In genomic region chr11:380095-380480, GRCh38 we compare ENCODE assay signal across 19 cellular contexts. TPM values are rescaled to one million over a fixed set of nuclear protein-coding genes. Genes with fewer than 3 reads are reported as not detected.
DNase-seq lines count a peak whose midpoint lies in the region; ATAC-seq, FAIRE-seq and TF ChIP-seq lines count a peak whose summit lies in the region.
"Had no signal": no experiment of that assay in that cellular context is flagged by ENCODE, and none has a peak within 500 bp of the region (broad histone marks: within the 10 kb centered on the region; RNA-seq: fewer than 3 reads in every experiment).

No MANE protein-coding gene starts in this region.

- CTCF ChIA-PET in K562 (lab: Yijun Ruan, JAX; ENCODE audit: low intra/inter-chr PET ratio) = no interaction called here

- TF ChIP-seq EP300 in K562 (IDR thresholded peaks at IDR 0.05; ENCODE audit: low read length) = no peak

- no peak overlapping the region for H3K4me2 ChIP-seq in K562 (ENCODE audit: insufficient read depth, low read length)
- H3K4me2 ChIP-seq in osteoblast (ENCODE audit: insufficient read depth, low read length) = no peak overlapping the region

- H3K9me3 ChIP-seq in right cardiac atrium (ENCODE audit: control insufficient read depth, low read length) = no peaks in the 10 kb centered on the region
- H3K9me3 ChIP-seq in K562 (replicated peaks; ENCODE audit: control insufficient read depth, insufficient read depth, low read depth, low read length) = peaks cover 2% of the 10 kb centered on the region; the same call in 1 of the 2 replicates
- H3K9me3 ChIP-seq in osteoblast (ENCODE audit: low read depth, low read length) = no peaks in the 10 kb centered on the region

- no peak overlapping the region for H2AFZ ChIP-seq in K562 (ENCODE audit: low read depth, low read length)
- no peak overlapping the region for H2AFZ ChIP-seq in osteoblast (ENCODE audit: low read length)

- H3K36me3 ChIP-seq in K562 (ENCODE audit: control insufficient read depth, insufficient read depth, low read length) = peaks cover 31% of the 10 kb centered on the region; the same call in 2 of the 3 replicates
- no peaks in the 10 kb centered on the region for H3K36me3 ChIP-seq in osteoblast (ENCODE audit: insufficient read depth, low read length)

- no TSS peak for BruUV-seq in K562 (replicated peaks; lab: Mats Ljungman, UMichigan)

- H3K27ac ChIP-seq in right cardiac atrium (ENCODE audit: low read length) (no peak overlapping the region), K562 (ENCODE audit: extremely low read depth, low read depth, low read length) (no peak overlapping the region), osteoblast (ENCODE audit: low read depth, low read length) (no peak overlapping the region)

- H3K27me3 ChIP-seq in right cardiac atrium (ENCODE audit: control insufficient read depth, insufficient read depth) = no peaks in the 10 kb centered on the region
- H3K27me3 ChIP-seq in K562 (ENCODE audit: control insufficient read depth in 2 of 2, insufficient read depth in 2 of 2, low read length in 2 of 2) = no peaks in the 10 kb centered on the region
- H3K27me3 ChIP-seq in osteoblast (ENCODE audit: insufficient read depth, low read length) = no peaks in the 10 kb centered on the region

- TF ChIP-seq CTCF in K562 (IDR thresholded peaks at IDR 0.05 in 2 of 3, conservative IDR thresholded peaks at IDR 0.05 in 1 of 3; ENCODE audit: insufficient read depth in 2 of 3, low read depth in 1 of 3, low read length in 3 of 3) (no peak), osteoblast (IDR thresholded peaks at IDR 0.05; ENCODE audit: extremely low read depth, low read depth, low read length) (no peak)

- no peak for TF ChIP-seq RAD21 in K562 (CRISPR knock-in tag; conservative IDR thresholded peaks at IDR 0.05 in 1 of 2, IDR thresholded peaks at IDR 0.05 in 1 of 2)

- in situ Hi-C loops in K562 (cut with MboI) = no loop called here

- 94% methylated on average over 35 of the region's 35 CpGs for WGBS in right cardiac atrium
- 100% methylated on average over 9 of the region's 35 CpGs for WGBS in K562 (ENCODE audit: insufficient coverage, low coverage, missing lambda C conversion rate)

- FAIRE-seq in K562 (lab: Jason Lieb, UNC) = no peak
- FAIRE-seq: GM12891, GM18507, H54 had no signal

- H3K9ac ChIP-seq in K562 (ENCODE audit: insufficient read depth in 1 of 2, low read depth in 2 of 2, low read length in 2 of 2) = no peak overlapping the region

- H4K20me1 ChIP-seq in K562 (replicated peaks; ENCODE audit: control insufficient read depth, insufficient read depth, low read length) = no peaks in the 10 kb centered on the region
- no peaks in the 10 kb centered on the region for H4K20me1 ChIP-seq in osteoblast (ENCODE audit: insufficient read depth, low read length)

- ATAC-seq in right cardiac atrium (no peak), left cardiac atrium (no peak), K562 (no peak), GM21723 (IDR thresholded peaks at IDR 0.05; ENCODE audit: unreplicated experiment) (no peak)

- no peaks in the 10 kb centered on the region for H3K79me2 ChIP-seq in K562 (ENCODE audit: control insufficient read depth, insufficient read depth, low read length)
- no peaks in the 10 kb centered on the region for H3K79me2 ChIP-seq in osteoblast (ENCODE audit: insufficient read depth, low read length)

- H3K4me1 ChIP-seq in right cardiac atrium (ENCODE audit: control insufficient read depth, insufficient read depth, low read length) (no peaks in the 10 kb centered on the region), K562 (replicated peaks in 1 of 2; ENCODE audit: control insufficient read depth in 2 of 2, insufficient read depth in 2 of 2, low read length in 2 of 2) (peaks cover 0 to 31% of the 10 kb centered on the region in 2 experiments; a peak in 2 of 5 replicates), osteoblast (ENCODE audit: insufficient read depth, low read length) (no peaks in the 10 kb centered on the region)

- intact Hi-C loops in right cardiac atrium (cut with DNase I) (no loop called here), left cardiac atrium (cut with DNase I) (no loop called here), K562 (cut with micrococcal nuclease) (no loop called here)

- DNase-seq in right cardiac atrium = peak in 2 of 3 donors; percentile 46 to 64
- no peak for DNase-seq in left cardiac atrium
- DNase-seq in K562 (ENCODE audit: extremely low read depth in 1 of 4, low spot score in 3 of 4) = no peak
- DNase-seq in osteoblast (ENCODE audit: insufficient read length, low spot score, missing footprints) = peak; percentile 75
- no peak for DNase-seq in NCI-H2227 (lab: John Stamatoyannopoulos, UW; ENCODE audit: unreplicated experiment)
- DNase-seq: C1 segment of cervical spinal cord, Calu3, COR-L47, DMS53, DMS79 treated with DMSO at 0.1 percent for 48 hours, GF-D8, GOT3, HCEC 1CT had no signal

- H3K4me3 ChIP-seq in right cardiac atrium (ENCODE audit: low read length) (no peak overlapping the region), K562 (no peak overlapping the region), osteoblast (ENCODE audit: insufficient read depth, low read length) (no peak overlapping the region)

- POLR2A ChIA-PET in K562 (lab: Yijun Ruan, JAX) = no interaction called here

- H3K9me1 ChIP-seq in K562 (ENCODE audit: control insufficient read depth, insufficient read depth, low read length) = no peaks in the 10 kb centered on the region

- TF ChIP-seq POLR2A in K562 (conservative IDR thresholded peaks at IDR 0.05) = no peak

RNA-seq across cellular contexts. Expression of gene B4GALNT4, which starts 10.8 kb away (rescaled TPM):
- total RNA-seq in right cardiac atrium (1 to 10 TPM; 1.0 to 1.6 (median 1.3) TPM), left cardiac atrium (1 to 10 TPM; 2.1 to 2.4 TPM), K562 (2014; rRNA removed) (22.7 and 26.2 TPM in 2 replicates), K562 (2014; rRNA removed; fragmentation: Illumina TruSeq; extraction: Trizol) (2.1 and 2.5 TPM in 2 replicates), K562 (2015; rRNA removed; fragmentation: Illumina TruSeq; extraction: Trizol) (7.6 and 9.7 TPM in 2 replicates), K562 (2021) (33.6 and 37.1 TPM in 2 replicates), osteoblast (0.88 and 2.2 TPM in 2 replicates)
- polyA plus RNA-seq in right cardiac atrium (2.5 TPM), K562 (2011; rRNA removed) (14.0 and 22.7 TPM in 2 replicates), K562 (2014; fragmentation: Illumina TruSeq; extraction: Trizol) (4.5 and 10.9 TPM in 2 replicates), K562 (2014; fragmentation: Nextera tagmentation; extraction: Ambion mirVana) (under 1 TPM in 1 of 2 experiments, not detected in 1; 0.20 TPM), K562 (2014; rRNA removed) (30.0 and 32.0 TPM in 2 replicates)
- 45.4 and 151 TPM in 2 replicates for total RNA-seq in K562 (2011; cell fraction: chromatin; rRNA removed; ENCODE audit: low replicate concordance)
- total RNA-seq in K562 (2011; cell fraction: nucleolus; rRNA removed) = 117 and 141 TPM in 2 replicates
- 54.9 and 57.5 TPM in 2 replicates for total RNA-seq in K562 (2011; cell fraction: nucleoplasm; rRNA removed)
- polyA plus RNA-seq in K562 (2011; cell fraction: cytosol; rRNA removed) = 20.4 and 42.5 TPM in 2 replicates
- polyA plus RNA-seq in K562 (2011; cell fraction: nucleus; rRNA removed) = 174 and 271 TPM in 2 replicates
- polyA plus RNA-seq in K562 (2012) = 17.2 and 19.0 TPM in 2 replicates
- polyA minus RNA-seq in K562 (2011; rRNA and poly(A)+ RNA removed) = 2.1 and 3.3 TPM in 2 replicates
- 8.1 and 9.7 TPM in 2 replicates for polyA minus RNA-seq in K562 (2011; cell fraction: cytosol; rRNA and poly(A)+ RNA removed)
- polyA minus RNA-seq in K562 (2011; cell fraction: nucleus; rRNA and poly(A)+ RNA removed) = 23.6 and 27.2 TPM in 2 replicates
- polyA plus RNA-seq: CD4-positive, alpha-beta memory T cell had no signal

RNA-seq across cellular contexts. Expression of gene PKP3, which starts 13.9 kb away (rescaled TPM):
- under 1 TPM; 0.26 to 0.88 (median 0.63) TPM for total RNA-seq in right cardiac atrium
- polyA plus RNA-seq in right cardiac atrium = 0.36 TPM
- total RNA-seq in left cardiac atrium = under 1 TPM; 0.52 to 0.68 TPM
- total RNA-seq in K562 (2011; cell fraction: chromatin; rRNA removed; ENCODE audit: low replicate concordance) = 29.8 and 101 TPM in 2 replicates
- 77.2 and 90.9 TPM in 2 replicates for total RNA-seq in K562 (2011; cell fraction: nucleolus; rRNA removed)
- 38.5 and 42.2 TPM in 2 replicates for total RNA-seq in K562 (2011; cell fraction: nucleoplasm; rRNA removed)
- 99.7 and 122 TPM in 2 replicates for total RNA-seq in K562 (2014; rRNA removed)
- total RNA-seq in K562 (2014; rRNA removed; fragmentation: Illumina TruSeq; extraction: Trizol) = 11.2 and 14.9 TPM in 2 replicates
- total RNA-seq in K562 (2015; rRNA removed; fragmentation: Illumina TruSeq; extraction: Trizol) = 30.7 and 36.6 TPM in 2 replicates
- 102 and 110 TPM in 2 replicates for total RNA-seq in K562 (2021)
- 45.4 and 47.8 TPM in 2 replicates for polyA plus RNA-seq in K562 (2011; rRNA removed)
- 40.1 and 126 TPM in 2 replicates for polyA plus RNA-seq in K562 (2011; cell fraction: cytosol; rRNA removed)
- polyA plus RNA-seq in K562 (2011; cell fraction: nucleus; rRNA removed) = 77.2 and 108 TPM in 2 replicates
- 49.0 and 59.2 TPM in 2 replicates for polyA plus RNA-seq in K562 (2012)
- polyA plus RNA-seq in K562 (2014; fragmentation: Illumina TruSeq; extraction: Trizol) = 26.9 and 39.7 TPM in 2 replicates
- under 1 TPM; 0.11 to 0.45 TPM for polyA plus RNA-seq in K562 (2014; fragmentation: Nextera tagmentation; extraction: Ambion mirVana)
- polyA plus RNA-seq in K562 (2014; rRNA removed) = 73.9 and 78.9 TPM in 2 replicates
- polyA minus RNA-seq in K562 (2011; rRNA and poly(A)+ RNA removed) = 8.3 and 21.7 TPM in 2 replicates
- polyA minus RNA-seq in K562 (2011; cell fraction: cytosol; rRNA and poly(A)+ RNA removed) = 71.3 and 72.2 TPM in 2 replicates
- 28.1 and 30.5 TPM in 2 replicates for polyA minus RNA-seq in K562 (2011; cell fraction: nucleus; rRNA and poly(A)+ RNA removed)
- total RNA-seq in osteoblast = 0.88 and 2.5 TPM in 2 replicates
- total RNA-seq: A673; CD4-positive, alpha-beta memory T cell had no signal

RNA-seq across cellular contexts. Expression of gene SIGIRR, which starts 34.7 kb away (rescaled TPM):
- total RNA-seq in right cardiac atrium = 10 to 100 TPM; 28.6 to 42.4 (median 35.1) TPM
- polyA plus RNA-seq in right cardiac atrium = 61.8 TPM
- total RNA-seq in left cardiac atrium = 10 to 100 TPM; 35.4 to 36.7 TPM
- 8.7 and 27.6 TPM in 2 replicates for total RNA-seq in K562 (2011; cell fraction: chromatin; rRNA removed; ENCODE audit: low replicate concordance)
- total RNA-seq in K562 (2011; cell fraction: nucleolus; rRNA removed) = 50.7 and 50.9 TPM in 2 replicates
- total RNA-seq in K562 (2011; cell fraction: nucleoplasm; rRNA removed) = 15.8 and 24.1 TPM in 2 replicates
- total RNA-seq in K562 (2014; rRNA removed) = 109 and 114 TPM in 2 replicates
- 6.0 and 7.2 TPM in 2 replicates for total RNA-seq in K562 (2014; rRNA removed; fragmentation: Illumina TruSeq; extraction: Trizol)
- total RNA-seq in K562 (2015; rRNA removed; fragmentation: Illumina TruSeq; extraction: Trizol) = 50.6 and 51.6 TPM in 2 replicates
- total RNA-seq in K562 (2021) = 83.1 and 93.8 TPM in 2 replicates
- polyA plus RNA-seq in K562 (2011; rRNA removed) = 22.5 and 25.0 TPM in 2 replicates
- polyA plus RNA-seq in K562 (2011; cell fraction: cytosol; rRNA removed) = 41.4 and 135 TPM in 2 replicates
- 81.1 and 118 TPM in 2 replicates for polyA plus RNA-seq in K562 (2011; cell fraction: nucleus; rRNA removed)
- 55.3 and 81.1 TPM in 2 replicates for polyA plus RNA-seq in K562 (2012)
- 14.8 and 46.2 TPM in 2 replicates for polyA plus RNA-seq in K562 (2014; fragmentation: Illumina TruSeq; extraction: Trizol)
- polyA plus RNA-seq in K562 (2014; fragmentation: Nextera tagmentation; extraction: Ambion mirVana) = 10 to 100 TPM in 1 of 2 experiments, 1 to 10 TPM in 1; 6.3 to 13.3 TPM
- polyA plus RNA-seq in K562 (2014; rRNA removed) = 92.4 and 133 TPM in 2 replicates
- polyA minus RNA-seq in K562 (2011; rRNA and poly(A)+ RNA removed) = 1.1 and 2.3 TPM in 2 replicates
- 12.4 and 13.7 TPM in 2 replicates for polyA minus RNA-seq in K562 (2011; cell fraction: cytosol; rRNA and poly(A)+ RNA removed)
- polyA minus RNA-seq in K562 (2011; cell fraction: nucleus; rRNA and poly(A)+ RNA removed) = 11.0 and 11.7 TPM in 2 replicates
- total RNA-seq in osteoblast = 10.9 and 14.5 TPM in 2 replicates

RNA-seq across cellular contexts. Expression of gene IFITM3, which starts 59.4 kb away (rescaled TPM):
- 100 to 1,000 TPM; 263 to 569 (median 519) TPM for total RNA-seq in right cardiac atrium
- 749 TPM for polyA plus RNA-seq in right cardiac atrium
- total RNA-seq in left cardiac atrium = 100 to 1,000 TPM; 669 to 779 TPM
- total RNA-seq in K562 (2011; cell fraction: chromatin; rRNA removed; ENCODE audit: low replicate concordance) = 6.0 and 26.3 TPM in 2 replicates
- 38.8 and 53.5 TPM in 2 replicates for total RNA-seq in K562 (2011; cell fraction: nucleolus; rRNA removed)
- 31.1 and 36.4 TPM in 2 replicates for total RNA-seq in K562 (2011; cell fraction: nucleoplasm; rRNA removed)
- total RNA-seq in K562 (2014; rRNA removed) = 49.6 and 70.6 TPM in 2 replicates
- 41.0 and 51.5 TPM in 2 replicates for total RNA-seq in K562 (2014; rRNA removed; fragmentation: Illumina TruSeq; extraction: Trizol)
- 155 and 161 TPM in 2 replicates for total RNA-seq in K562 (2015; rRNA removed; fragmentation: Illumina TruSeq; extraction: Trizol)
- total RNA-seq in K562 (2021) = 163 and 164 TPM in 2 replicates
- polyA plus RNA-seq in K562 (2011; rRNA removed) = 22.7 and 77.6 TPM in 2 replicates
- 128 TPM in 2 replicates for polyA plus RNA-seq in K562 (2011; cell fraction: cytosol; rRNA removed)
- polyA plus RNA-seq in K562 (2011; cell fraction: nucleus; rRNA removed) = 28.0 and 34.2 TPM in 2 replicates
- polyA plus RNA-seq in K562 (2012) = 478 and 481 TPM in 2 replicates
- 242 and 297 TPM in 2 replicates for polyA plus RNA-seq in K562 (2014; fragmentation: Illumina TruSeq; extraction: Trizol)
- 100 to 1,000 TPM; 452 to 461 TPM for polyA plus RNA-seq in K562 (2014; fragmentation: Nextera tagmentation; extraction: Ambion mirVana)
- polyA plus RNA-seq in K562 (2014; rRNA removed) = 77.7 and 150 TPM in 2 replicates
- 19.8 and 26.3 TPM in 2 replicates for polyA minus RNA-seq in K562 (2011; rRNA and poly(A)+ RNA removed)
- 49.6 and 95.7 TPM in 2 replicates for polyA minus RNA-seq in K562 (2011; cell fraction: cytosol; rRNA and poly(A)+ RNA removed)
- polyA minus RNA-seq in K562 (2011; cell fraction: nucleus; rRNA and poly(A)+ RNA removed) = 6.9 and 19.4 TPM in 2 replicates
- total RNA-seq in osteoblast = 98.4 and 116 TPM in 2 replicates

Comparison
In these comparisons a context has a peak if more than half of its experiments do, and no peak if none do; other contexts are left out.
1. DNase-seq: peak in right cardiac atrium (2 of 3) and osteoblast (single experiment); none in left cardiac atrium (single experiment), K562 (0 of 4) and NCI-H2227 (single experiment).